ENCODE assay signal across 26 cellular contexts in the genomic region with DNA sequence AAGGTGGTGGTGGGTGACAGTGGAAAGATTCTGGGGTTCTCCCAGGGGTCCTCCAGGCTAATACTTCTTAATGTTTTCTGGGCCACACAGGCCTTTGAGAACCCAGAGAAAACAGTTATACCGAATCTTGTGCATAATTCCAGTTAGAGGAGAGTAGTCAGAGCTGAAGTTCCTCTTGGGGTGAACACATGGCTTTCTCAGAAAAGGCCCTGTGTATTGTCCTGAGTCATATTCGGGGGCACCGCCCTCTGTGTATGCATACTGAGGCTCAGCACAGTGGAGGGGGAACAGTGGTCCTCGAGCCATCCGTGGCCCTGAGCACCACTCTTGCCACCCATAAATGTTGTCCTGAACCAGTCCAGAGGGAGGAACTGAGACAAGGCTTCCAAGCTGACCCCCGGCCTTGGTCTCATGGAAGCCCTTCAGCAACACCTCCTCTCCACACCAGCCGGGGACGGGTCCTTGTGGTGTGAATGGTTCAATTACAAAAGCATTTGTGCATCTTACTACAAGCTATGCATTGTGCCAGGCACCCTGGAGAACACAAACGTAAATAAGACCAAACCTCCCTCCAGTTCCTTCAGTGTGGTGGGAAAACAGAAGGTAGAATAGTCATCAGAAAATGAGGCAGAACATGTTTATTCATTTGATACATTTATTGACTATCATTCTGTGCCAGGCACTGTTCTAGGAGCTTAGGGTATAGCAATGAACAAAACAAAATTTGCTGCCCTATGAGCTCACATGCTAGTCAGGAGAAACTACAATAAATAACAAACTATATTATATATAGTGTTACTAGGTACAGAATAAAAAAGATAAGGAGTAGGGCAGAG. TPM values are rescaled to one million over a fixed set of nuclear protein-coding genes. Genes with fewer than 3 reads are reported as not detected.
"Had no signal": no experiment of that assay in that cellular context is flagged by ENCODE, and none has a peak within 500 bp of the region (broad histone marks: within the 10 kb centered on the region; RNA-seq: fewer than 3 reads in every experiment).

No MANE protein-coding gene starts in this region.

- H3K27me3 ChIP-seq: hepatocyte, left lung, neutrophil, pancreas, right atrium auricular region had no signal

- H3K9me3 ChIP-seq: left lung, neutrophil, pancreas, psoas muscle, right atrium auricular region had no signal

- H2AFZ ChIP-seq: hepatocyte had no signal

- H3K4me2 ChIP-seq: hepatocyte had no signal

- ATAC-seq: esophagus mucosa; left lung; naive thymus-derived CD8-positive, alpha-beta T cell; pancreas; psoas muscle; stimulated activated naive CD8-positive, alpha-beta T cell treated with anti-CD3 and anti-CD28 coated beads, Interleukin-15, Interleukin-2, amounts not matched to agents 100 U/mL and 50 U/mL, for 24 hours had no signal

- H3K4me3 ChIP-seq: hepatocyte, left lung, lung, pancreas, psoas muscle, right atrium auricular region had no signal

- H3K4me1 Mint-ChIP-seq: brain, mesothelial cell of epicardium had no signal

- H3K27ac Mint-ChIP-seq: brain; mesothelial cell of epicardium; naive thymus-derived CD8-positive, alpha-beta T cell had no signal

- H3K9me3 Mint-ChIP-seq: activated naive CD4-positive, alpha-beta T cell treated with anti-CD3 and anti-CD28 coated beads, Interleukin-2, amount 50 U/mL, for 72 hours; brain; naive thymus-derived CD8-positive, alpha-beta T cell had no signal

- H3K36me3 Mint-ChIP-seq: activated naive CD4-positive, alpha-beta T cell treated with anti-CD3 and anti-CD28 coated beads, Interleukin-2, amount 50 U/mL, for 72 hours; brain; mesothelial cell of epicardium; naive thymus-derived CD8-positive, alpha-beta T cell had no signal

- H3K4me3 Mint-ChIP-seq: brain; mesothelial cell of epicardium; naive thymus-derived CD8-positive, alpha-beta T cell had no signal

- H3K4me1 ChIP-seq: left lung, pancreas, psoas muscle, right atrium auricular region had no signal

- H3K79me2 ChIP-seq: hepatocyte had no signal

- DNase-seq: activated CD4-positive, alpha-beta T cell treated with anti-CD3 and anti-CD28 coated beads, Interleukin-2, amount 50 U/mL, for 1 hour; activated T-cell treated with anti-CD3 and anti-CD28 coated beads for 4 hours; aorta; dermis blood vessel endothelial cell; effector memory CD4-positive, alpha-beta T cell; foreskin melanocyte; glutamatergic neuron; kidney glomerular epithelial cell; left lung; naive thymus-derived CD8-positive, alpha-beta T cell; pancreas; psoas muscle; stimulated activated CD4-positive, alpha-beta T cell treated with anti-CD3 and anti-CD28 coated beads, Interleukin-4, amount 100 ng/mL, for 24 hours; stimulated activated naive CD8-positive, alpha-beta T cell treated with anti-CD3 and anti-CD28 coated beads, Interleukin-15, Interleukin-2, amounts not matched to agents 100 U/mL and 50 U/mL, for 24 hours; T-helper 9 cell had no signal

- H3K27ac ChIP-seq: hepatocyte, left lung, neutrophil, pancreas, psoas muscle, right atrium auricular region had no signal

- H3K36me3 ChIP-seq: left lung, neutrophil, pancreas, right atrium auricular region had no signal

RNA-seq across cellular contexts. Expression of gene DHRS2, which starts 9.9 kb away (rescaled TPM):
- total RNA-seq: aorta; chondrocyte; endothelial cell of umbilical vein; esophagus mucosa; naive thymus-derived CD8-positive, alpha-beta T cell; right atrium auricular region; subcutaneous adipose tissue had no signal
